Comparison of ENCODE assay signal across 1 cellular context in the genomic region with DNA sequence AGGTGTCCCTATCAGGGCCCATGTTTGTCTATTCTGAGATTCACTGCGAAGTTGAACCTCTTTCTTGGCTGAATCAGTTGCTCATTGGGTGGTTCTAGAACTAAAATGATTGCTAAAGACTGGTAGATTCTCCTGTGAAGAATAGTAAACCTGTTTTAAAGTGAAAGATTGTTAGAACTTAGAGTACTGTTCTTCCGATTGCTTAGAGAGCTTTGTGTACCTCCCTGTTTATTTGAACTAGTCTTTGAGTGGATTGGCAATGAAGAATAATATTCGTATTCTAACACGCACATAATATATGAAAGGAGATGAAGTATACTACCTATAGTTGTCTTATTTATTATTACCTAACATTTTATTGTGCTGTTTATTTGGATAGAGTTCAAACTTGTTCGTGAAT.
TF ChIP-seq lines count a peak whose summit lies in the region.

No MANE protein-coding gene starts in this region.

TF ChIP-seq in WTC11, 78 proteins besides CTCF, POLR2A, EP300 and RAD21 (continued from another document):
- TF ChIP-seq RORB (CRISPR knock-in tag; IDR thresholded peaks at IDR 0.05) = no peak
- no peak for TF ChIP-seq ARID4B (CRISPR knock-in tag; IDR thresholded peaks at IDR 0.05; ENCODE audit: borderline replicate concordance)
- no peak for TF ChIP-seq PRDM15 (CRISPR knock-in tag; IDR thresholded peaks at IDR 0.05)
- TF ChIP-seq ESRRA (CRISPR knock-in tag; IDR thresholded peaks at IDR 0.05; ENCODE audit: borderline replicate concordance) = no peak
- TF ChIP-seq, protein P1, sequence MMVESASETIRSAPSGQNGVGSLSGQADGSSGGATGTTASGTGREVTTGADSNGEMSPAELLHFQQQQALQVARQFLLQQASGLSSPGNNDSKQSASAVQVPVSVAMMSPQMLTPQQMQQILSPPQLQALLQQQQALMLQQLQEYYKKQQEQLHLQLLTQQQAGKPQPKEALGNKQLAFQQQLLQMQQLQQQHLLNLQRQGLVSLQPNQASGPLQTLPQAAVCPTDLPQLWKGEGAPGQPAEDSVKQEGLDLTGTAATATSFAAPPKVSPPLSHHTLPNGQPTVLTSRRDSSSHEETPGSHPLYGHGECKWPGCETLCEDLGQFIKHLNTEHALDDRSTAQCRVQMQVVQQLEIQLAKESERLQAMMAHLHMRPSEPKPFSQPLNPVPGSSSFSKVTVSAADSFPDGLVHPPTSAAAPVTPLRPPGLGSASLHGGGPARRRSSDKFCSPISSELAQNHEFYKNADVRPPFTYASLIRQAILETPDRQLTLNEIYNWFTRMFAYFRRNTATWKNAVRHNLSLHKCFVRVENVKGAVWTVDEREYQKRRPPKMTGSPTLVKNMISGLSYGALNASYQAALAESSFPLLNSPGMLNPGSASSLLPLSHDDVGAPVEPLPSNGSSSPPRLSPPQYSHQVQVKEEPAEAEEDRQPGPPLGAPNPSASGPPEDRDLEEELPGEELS (CRISPR knock-in tag; IDR thresholded peaks at IDR 0.05) = no peak
- no peak for TF ChIP-seq ATF3 (CRISPR knock-in tag; conservative IDR thresholded peaks at IDR 0.05)
- no peak for TF ChIP-seq ZNF423 (CRISPR knock-in tag; IDR thresholded peaks at IDR 0.05)
- TF ChIP-seq MXD4 (CRISPR knock-in tag; IDR thresholded peaks at IDR 0.05; ENCODE audit: borderline replicate concordance) = no peak
